10 cellular contexts compared by ENCODE assay signal in the genomic region with DNA sequence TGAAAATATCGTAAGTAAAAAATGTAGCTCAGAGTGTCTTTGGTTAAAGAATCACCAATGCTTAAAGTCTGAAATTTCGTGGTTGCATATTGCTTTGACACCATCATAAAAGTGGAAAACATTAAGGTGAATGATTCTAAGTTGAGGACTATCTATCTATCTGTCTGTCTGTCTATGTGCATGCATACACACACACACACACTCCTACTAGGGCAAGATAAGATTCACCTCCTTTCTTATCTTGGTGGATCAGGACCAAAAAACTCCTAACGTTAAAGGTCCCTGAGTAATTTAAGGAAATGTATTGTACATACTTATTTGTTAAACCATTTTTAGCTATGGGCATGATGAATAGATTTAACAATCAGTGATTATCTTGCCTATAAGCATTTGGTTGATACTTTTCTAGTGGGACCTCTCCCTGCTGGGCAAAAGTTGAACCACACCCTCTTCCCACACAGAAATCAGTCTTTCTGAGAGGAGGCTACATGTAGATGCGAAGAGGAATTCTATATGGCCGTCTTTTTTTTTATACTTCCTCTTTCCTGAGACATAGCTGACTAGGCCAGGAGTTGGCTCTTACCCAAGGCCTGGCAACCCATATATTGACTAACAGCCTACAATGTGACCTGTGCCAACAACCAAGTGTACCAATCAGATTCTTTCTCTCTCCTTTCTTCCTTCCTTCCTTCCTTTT. TPM values are rescaled to one million over a fixed set of nuclear protein-coding genes. Genes with fewer than 3 reads are reported as not detected.
DNase-seq lines count a peak whose midpoint lies in the region; ATAC-seq and TF ChIP-seq lines count a peak whose summit lies in the region.
"Had no signal": no experiment of that assay in that cellular context is flagged by ENCODE, and none has a peak within 500 bp of the region (broad histone marks: within the 10 kb centered on the region; RNA-seq: fewer than 3 reads in every experiment).

No MANE protein-coding gene starts in this region.

- DNase-seq in GM06990 (ENCODE audit: extremely low read depth, insufficient read length): no peak
- DNase-seq in NB4 (ENCODE audit: low read depth): peak; percentile 78
- no peak for DNase-seq in substantia nigra (lab: John Stamatoyannopoulos, UW)
- DNase-seq in mesenchymal stem cell: no peak
- DNase-seq: central memory CD4-positive, alpha-beta T cell; NCI-H1436 had no signal

- H3K79me1 ChIP-seq in mesenchymal stem cell (replicated peaks; ENCODE audit: low read length, poor library complexity, severe bottlenecking): peaks cover 3% of the 10 kb centered on the region

- H3K4ac ChIP-seq in mesenchymal stem cell (ENCODE audit: low read depth in 1 of 2, low read length in 2 of 2): no peak overlapping the region

- no peaks in the 10 kb centered on the region for H3K36me3 ChIP-seq in GM06990 (ENCODE audit: control insufficient read depth, insufficient read depth, low read length)
- peaks cover 3 to 7% of the 10 kb centered on the region in 2 donors for H3K36me3 ChIP-seq in muscle layer of duodenum (ENCODE audit: control insufficient read depth in 1 of 2, insufficient read depth in 2 of 2, low read length in 2 of 2)
- H3K36me3 ChIP-seq in mesenchymal stem cell (ENCODE audit: control insufficient read depth in 1 of 2, insufficient read depth in 2 of 2, low read depth in 1 of 2, low read length in 2 of 2): peaks cover 3 to 56% of the 10 kb centered on the region in 2 experiments

- H3K4me3 ChIP-seq in GM06990 (replicated peaks; ENCODE audit: low read depth, low read length) (no peak overlapping the region), NB4 (ENCODE audit: low read depth, low read length) (no peak overlapping the region), muscle layer of duodenum (ENCODE audit: low read depth in 1 of 2, low read length in 2 of 2) (no peak overlapping the region), mesenchymal stem cell (ENCODE audit: insufficient read depth in 1 of 2, low read depth in 1 of 2, low read length in 2 of 2) (no peak overlapping the region)

- 98% methylated on average over 4 of the region's 5 CpGs for WGBS in mesenchymal stem cell

- H3K18ac ChIP-seq in mesenchymal stem cell (ENCODE audit: low read depth in 1 of 2, low read length in 2 of 2): no peak overlapping the region

- H3K9me3 Mint-ChIP-seq in dendritic cell treated with granulocyte-macrophage colony-stimulating factor and Interleukin-4, amounts not matched to agents 40 ng/mL and 50 ng/mL, for 4 days: no peaks in the 10 kb centered on the region

- H4K91ac ChIP-seq in mesenchymal stem cell (ENCODE audit: low read length): no peak overlapping the region

- H3K27me3 Mint-ChIP-seq in dendritic cell treated with granulocyte-macrophage colony-stimulating factor and Interleukin-4, amounts not matched to agents 40 ng/mL and 50 ng/mL, for 4 days: no peaks in the 10 kb centered on the region

- no peaks in the 10 kb centered on the region for H3K27me3 ChIP-seq in GM06990 (replicated peaks; ENCODE audit: control insufficient read depth, insufficient read depth, low read length)
- H3K27me3 ChIP-seq in muscle layer of duodenum (ENCODE audit: low read depth, low read length): no peaks in the 10 kb centered on the region
- H3K27me3 ChIP-seq in mesenchymal stem cell (ENCODE audit: control insufficient read depth in 1 of 2, insufficient read depth in 1 of 2, low read length in 2 of 2): no peaks in the 10 kb centered on the region

- peak overlapping the region; percentile 28 for H3K27ac ChIP-seq in muscle layer of duodenum (ENCODE audit: low read length)
- H3K27ac ChIP-seq in substantia nigra (ENCODE audit: low read depth, low read length, poor library complexity, severe bottlenecking): no peak overlapping the region
- no peak overlapping the region for H3K27ac ChIP-seq in mesenchymal stem cell (ENCODE audit: low read length, poor library complexity, severe bottlenecking)

- no peak for TF ChIP-seq POLR2A in NB4 (IDR thresholded peaks at IDR 0.05; ENCODE audit: extremely low read depth, insufficient read length)

- H3K14ac ChIP-seq in mesenchymal stem cell (ENCODE audit: low read length in 2 of 2): no peak overlapping the region

- intact Hi-C loops in dendritic cell treated with granulocyte-macrophage colony-stimulating factor and Interleukin-4, amounts not matched to agents 40 ng/mL and 50 ng/mL, for 4 days (cut with micrococcal nuclease): loop anchor here (5.0 to 10.0 kb wide), 3 partner anchors 37 to 545 kb away; a partner anchor contains a TSS

- H3K23ac ChIP-seq in mesenchymal stem cell (ENCODE audit: low read length in 2 of 2): no peak overlapping the region

- peak; percentile 7 for TF ChIP-seq CTCF in GM06990 (IDR thresholded peaks at IDR 0.05; ENCODE audit: insufficient read depth, low read length, poor library complexity, severe bottlenecking)
- no peak for TF ChIP-seq CTCF in NB4 (IDR thresholded peaks at IDR 0.05; ENCODE audit: low read depth, low read length)

- no peak overlapping the region for H2BK5ac ChIP-seq in mesenchymal stem cell (ENCODE audit: low read depth, low read length, poor library complexity, severe bottlenecking)

- peak overlapping the region; percentile 78 for H3K27ac Mint-ChIP-seq in dendritic cell treated with granulocyte-macrophage colony-stimulating factor and Interleukin-4, amounts not matched to agents 40 ng/mL and 50 ng/mL, for 4 days

- no peak overlapping the region for H3K9ac ChIP-seq in mesenchymal stem cell (ENCODE audit: low read length)

- H3K9me3 ChIP-seq in muscle layer of duodenum (ENCODE audit: control insufficient read depth in 1 of 2, low read length in 2 of 2): no peaks in the 10 kb centered on the region
- H3K9me3 ChIP-seq in mesenchymal stem cell (ENCODE audit: control insufficient read depth, low read length): no peaks in the 10 kb centered on the region

- no peak overlapping the region for H4K8ac ChIP-seq in mesenchymal stem cell (ENCODE audit: low read length)

- ATAC-seq in HG03025 (IDR thresholded peaks at IDR 0.05; ENCODE audit: low FRiP score, unreplicated experiment): no peak
- no peak for ATAC-seq in GM21360 (IDR thresholded peaks at IDR 0.05; ENCODE audit: unreplicated experiment)

- no peak overlapping the region for H2BK15ac ChIP-seq in mesenchymal stem cell (ENCODE audit: low read depth, poor library complexity, severe bottlenecking)

- H3K4me2 ChIP-seq in mesenchymal stem cell (ENCODE audit: low read length, poor library complexity, severe bottlenecking): no peak overlapping the region

- H3K4me3 Mint-ChIP-seq in dendritic cell treated with granulocyte-macrophage colony-stimulating factor and Interleukin-4, amounts not matched to agents 40 ng/mL and 50 ng/mL, for 4 days: no peak overlapping the region

- H2AFZ ChIP-seq in mesenchymal stem cell (ENCODE audit: low read depth, low read length): no peak overlapping the region

- H3K4me1 ChIP-seq in muscle layer of duodenum (ENCODE audit: control insufficient read depth in 1 of 2, insufficient read depth in 2 of 2, low read length in 2 of 2): peaks cover 0 to 22% of the 10 kb centered on the region in 2 donors
- no peaks in the 10 kb centered on the region for H3K4me1 ChIP-seq in mesenchymal stem cell (ENCODE audit: control insufficient read depth, insufficient read depth, low read depth, low read length)

- H2AK5ac ChIP-seq in mesenchymal stem cell (ENCODE audit: low read length, severe bottlenecking): no peak overlapping the region

- no peak overlapping the region for H2BK12ac ChIP-seq in mesenchymal stem cell (ENCODE audit: low read length in 2 of 2)

- H3K4me1 Mint-ChIP-seq in dendritic cell treated with granulocyte-macrophage colony-stimulating factor and Interleukin-4, amounts not matched to agents 40 ng/mL and 50 ng/mL, for 4 days (ENCODE audit: low read depth): peaks cover 38% of the 10 kb centered on the region

- H2BK120ac ChIP-seq in mesenchymal stem cell (ENCODE audit: low read depth, low read length): no peak overlapping the region

- H3K36me3 Mint-ChIP-seq in dendritic cell treated with granulocyte-macrophage colony-stimulating factor and Interleukin-4, amounts not matched to agents 40 ng/mL and 50 ng/mL, for 4 days (ENCODE audit: low read depth): peaks cover 53% of the 10 kb centered on the region

RNA-seq across cellular contexts. Expression of a gene that starts 19.3 kb away (rescaled TPM):
- 25.7 TPM for polyA plus RNA-seq in mesenchymal stem cell (2013, experiment 1 of 2)
- polyA plus RNA-seq in mesenchymal stem cell (2013, experiment 2 of 2): 26.0 TPM

RNA-seq across cellular contexts. Expression of a gene that starts 19.9 kb away (rescaled TPM):
- polyA plus RNA-seq in mesenchymal stem cell (2013, experiment 1 of 2): 76.8 TPM
- 70.1 TPM for polyA plus RNA-seq in mesenchymal stem cell (2013, experiment 2 of 2)

RNA-seq across cellular contexts. Expression of a gene that starts 39.2 kb away (rescaled TPM):
- 0.58 TPM for polyA plus RNA-seq in mesenchymal stem cell (2013, experiment 1 of 2)
- polyA plus RNA-seq in mesenchymal stem cell (2013, experiment 2 of 2): 0.92 TPM
